ENCODE assay signal across 29 cellular contexts in the genomic region with DNA sequence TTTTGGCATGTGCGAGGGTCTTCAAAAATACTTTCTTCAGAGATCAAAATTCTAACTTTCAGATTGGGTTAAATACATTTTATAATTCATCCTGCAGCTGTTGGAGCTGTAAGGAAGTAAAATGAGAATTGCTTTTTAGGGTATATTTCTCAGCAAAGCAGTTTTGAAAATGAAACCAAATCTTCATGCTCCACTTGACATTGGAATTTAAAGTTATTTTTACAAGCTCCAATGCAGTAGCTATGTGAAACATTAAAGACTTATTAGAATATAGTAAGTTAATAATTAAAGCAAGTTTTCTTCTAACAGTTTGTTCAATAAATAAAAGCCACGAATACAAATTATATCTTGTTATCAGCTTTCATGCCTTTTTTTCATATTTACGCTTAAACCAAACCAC. TPM values are rescaled to one million over a fixed set of nuclear protein-coding genes. Genes with fewer than 3 reads are reported as not detected.
A peak's percentile ranks its signal among the peaks of the same experiment; 100 is the strongest.
DNase-seq lines count a peak whose midpoint lies in the region; ATAC-seq and FAIRE-seq lines count a peak whose summit lies in the region.
"Had no signal": no experiment of that assay in that cellular context is flagged by ENCODE, and none has a peak within 500 bp of the region (broad histone marks: within the 10 kb centered on the region; RNA-seq: fewer than 3 reads in every experiment).

No MANE protein-coding gene starts in this region.

- H3K36me3 ChIP-seq in BLaER1 (no peaks in the 10 kb centered on the region), mucosa of stomach (ENCODE audit: control insufficient read depth, insufficient read depth, low read length) (no peaks in the 10 kb centered on the region)
- H3K36me3 ChIP-seq: MG63 had no signal

- ATAC-seq in GM21723 (IDR thresholded peaks at IDR 0.05; ENCODE audit: unreplicated experiment): peak; percentile 51
- ATAC-seq in HG03378 (IDR thresholded peaks at IDR 0.05; ENCODE audit: unreplicated experiment): no peak
- ATAC-seq in HG02588 (IDR thresholded peaks at IDR 0.05; ENCODE audit: unreplicated experiment): no peak
- ATAC-seq: naive thymus-derived CD4-positive, alpha-beta T cell; right cardiac atrium had no signal

- POLR2A ChIA-PET in activated CD4-positive, alpha-beta memory T cell treated with anti-CD3 and anti-CD28 coated beads, Interleukin-2, amount 10 ng/mL, durations not matched to agents 7 days and 5 days (lab: Charles Lee): interaction anchor here (6.7 kb wide), 1 partner anchor 12 kb away, joined by 23 read pairs; a partner anchor contains a TSS

- H3K4me1 Mint-ChIP-seq in activated CD4-positive, alpha-beta memory T cell treated with anti-CD3 and anti-CD28 coated beads, Interleukin-2, amount 10 ng/mL, durations not matched to agents 7 days and 5 days: peaks cover 4% of the 10 kb centered on the region
- H3K4me1 Mint-ChIP-seq: naive thymus-derived CD4-positive, alpha-beta T cell had no signal

- no peaks in the 10 kb centered on the region for H4K20me1 ChIP-seq in BLaER1

- H3K9me3 ChIP-seq in BLaER1 (peaks cover 3% of the 10 kb centered on the region), mucosa of stomach (ENCODE audit: control insufficient read depth, low read length) (no peaks in the 10 kb centered on the region)
- H3K9me3 ChIP-seq: MG63, testis had no signal

- FAIRE-seq in colon (lab: Jason Lieb, UNC): peak; percentile 10
- FAIRE-seq: bronchial epithelial cell had no signal

- H3K27ac Mint-ChIP-seq in activated CD4-positive, alpha-beta memory T cell treated with anti-CD3 and anti-CD28 coated beads, Interleukin-2, amount 10 ng/mL, durations not matched to agents 7 days and 5 days: no peak overlapping the region
- H3K27ac Mint-ChIP-seq: HFFc6; naive thymus-derived CD4-positive, alpha-beta T cell had no signal

- H3K27me3 ChIP-seq in BLaER1: no peaks in the 10 kb centered on the region
- no peaks in the 10 kb centered on the region for H3K27me3 ChIP-seq in mucosa of stomach (ENCODE audit: control insufficient read depth, insufficient read depth, low read length)
- H3K27me3 ChIP-seq: MG63, testis had no signal

- H3K4me1 ChIP-seq in BLaER1 (peaks cover 31% of the 10 kb centered on the region), mucosa of stomach (ENCODE audit: control insufficient read depth, insufficient read depth, low read length) (peaks cover 3% of the 10 kb centered on the region)
- H3K4me1 ChIP-seq: testis had no signal

- no peak for DNase-seq in activated CD4-positive, alpha-beta memory T cell treated with anti-CD3 and anti-CD28 coated beads, Interleukin-2, amount 10 ng/mL, durations not matched to agents 7 days and 5 days
- no peak for DNase-seq in NCI-H2107 (lab: John Stamatoyannopoulos, UW)
- DNase-seq: activated CD4-positive, alpha-beta T cell treated with anti-CD3 and anti-CD28 coated beads for 4 hours; activated naive CD4-positive, alpha-beta T cell; activated T-cell treated with anti-CD3 and anti-CD28 coated beads, Interleukin-2, amount 50 U/mL, for 48 hours; amygdala; cortex of kidney; GM23248; HFFc6; MG63; naive thymus-derived CD4-positive, alpha-beta T cell; NCI-H1417 treated with DMSO at 0.1 percent for 48 hours; NCI-H446 treated with DMSO at 0.1 percent for 48 hours; NK-92 treated with Interleukin-12 subunit alpha and Interleukin-12 subunit beta, amount 100 ng/mL, for 24 hours; right cardiac atrium; stimulated activated CD4-positive, alpha-beta T cell treated with anti-CD3 and anti-CD28 coated beads, Interleukin-4, amount 100 ng/mL, for 4 hours; stimulated activated naive CD4-positive, alpha-beta T cell treated with Interleukin-2 at 50 U/mL for 16 hours; T-helper 2 cell; testis had no signal

- H3K4me3 Mint-ChIP-seq in activated CD4-positive, alpha-beta memory T cell treated with anti-CD3 and anti-CD28 coated beads, Interleukin-2, amount 10 ng/mL, durations not matched to agents 7 days and 5 days: no peak overlapping the region
- H3K4me3 Mint-ChIP-seq: HFFc6 had no signal

- H3K9me3 Mint-ChIP-seq in activated CD4-positive, alpha-beta memory T cell treated with anti-CD3 and anti-CD28 coated beads, Interleukin-2, amount 10 ng/mL, durations not matched to agents 7 days and 5 days: no peaks in the 10 kb centered on the region
- H3K9me3 Mint-ChIP-seq: HFFc6 had no signal

- H3K36me3 Mint-ChIP-seq in activated CD4-positive, alpha-beta memory T cell treated with anti-CD3 and anti-CD28 coated beads, Interleukin-2, amount 10 ng/mL, durations not matched to agents 7 days and 5 days (ENCODE audit: low read depth): no peaks in the 10 kb centered on the region
- H3K36me3 Mint-ChIP-seq: naive thymus-derived CD4-positive, alpha-beta T cell had no signal

- H3K9ac ChIP-seq in BLaER1 (peak overlapping the region; percentile 54; the same call in 1 of the 2 replicates), mucosa of stomach (ENCODE audit: low read length) (peak overlapping the region; percentile 42)
- H3K9ac ChIP-seq: GM23248 had no signal

- H3K27ac ChIP-seq in BLaER1: peak overlapping the region; percentile 69
- H3K27ac ChIP-seq: GM23248, testis had no signal

- peaks cover 17% of the 10 kb centered on the region for H3K27me3 Mint-ChIP-seq in activated CD4-positive, alpha-beta memory T cell treated with anti-CD3 and anti-CD28 coated beads, Interleukin-2, amount 10 ng/mL, durations not matched to agents 7 days and 5 days

- H3K4me2 ChIP-seq in BLaER1: peak overlapping the region; percentile 82

- peak overlapping the region; percentile 47 for H3K4me3 ChIP-seq in BLaER1
- H3K4me3 ChIP-seq in mucosa of stomach (ENCODE audit: low read length): no peak overlapping the region
- H3K4me3 ChIP-seq: GM23248, K562, MG63, testis had no signal

- CTCF ChIA-PET in activated CD4-positive, alpha-beta memory T cell treated with anti-CD3 and anti-CD28 coated beads, Interleukin-2, amount 10 ng/mL, durations not matched to agents 7 days and 5 days (lab: Charles Lee): interaction anchor here (1.9 kb wide), 1 partner anchor 22 kb away, joined by 5 read pairs; no protein-coding TSS in a partner anchor

RNA-seq across cellular contexts. Expression of a gene that starts 12.2 kb away (rescaled TPM):
- 10 to 100 TPM; 33.8 to 34.0 TPM for total RNA-seq in activated CD4-positive, alpha-beta memory T cell treated with anti-CD3 and anti-CD28 coated beads, Interleukin-2, amount 10 ng/mL, durations not matched to agents 7 days and 5 days

RNA-seq across cellular contexts. Expression of a gene that starts 54.7 kb away (rescaled TPM):
- total RNA-seq in activated CD4-positive, alpha-beta memory T cell treated with anti-CD3 and anti-CD28 coated beads, Interleukin-2, amount 10 ng/mL, durations not matched to agents 7 days and 5 days: under 1 TPM; 0.08 to 0.20 TPM
- total RNA-seq: glomerular endothelial cell, HFFc6, K562, RPMI7951 had no signal
